ENCODE assay signal across 11 cellular contexts in the genomic region with DNA sequence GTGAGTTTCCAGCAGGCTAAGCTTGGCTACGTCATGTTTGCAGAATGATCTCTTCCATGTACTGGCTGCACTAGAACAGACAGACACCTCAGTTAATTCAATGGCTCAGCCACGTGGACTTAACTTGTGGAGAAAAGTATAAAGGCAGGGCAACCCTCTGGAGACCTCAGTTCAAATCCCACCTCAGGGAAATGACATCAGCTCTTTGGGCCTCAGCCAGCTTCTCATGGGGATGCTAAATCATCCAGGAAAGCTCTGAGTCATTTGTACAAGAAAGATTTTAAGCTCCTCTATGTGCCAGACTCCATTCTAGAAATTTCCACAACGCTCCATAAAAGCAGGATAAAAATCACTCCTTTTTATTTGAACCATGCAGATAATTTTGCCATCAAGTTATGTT.
DNase-seq lines count a peak whose midpoint lies in the region; ATAC-seq, FAIRE-seq and TF ChIP-seq lines count a peak whose summit lies in the region.
"Had no signal": no experiment of that assay in that cellular context is flagged by ENCODE, and none has a peak within 500 bp of the region (broad histone marks: within the 10 kb centered on the region; RNA-seq: fewer than 3 reads in every experiment).

No MANE protein-coding gene starts in this region.

- no peaks in the 10 kb centered on the region for H3K36me3 ChIP-seq in HUES6 (ENCODE audit: control insufficient read depth, insufficient read depth, low read length)

- H3K27me3 ChIP-seq in HUES6 (ENCODE audit: control insufficient read depth, insufficient read depth, low read length): no peaks in the 10 kb centered on the region

- no peak overlapping the region; the same call in 1 of the 2 replicates for H3K27ac ChIP-seq in HUES6 (ENCODE audit: low read depth, low read length)
- H3K27ac ChIP-seq: psoas muscle had no signal

- TF ChIP-seq CTCF in astrocyte of the cerebellum (IDR thresholded peaks at IDR 0.05; ENCODE audit: low read depth, low read length, missing control alignments): no peak

- H3K4me3 ChIP-seq in HUES6 (ENCODE audit: low read depth, low read length): no peak overlapping the region
- no peak overlapping the region for H3K4me3 ChIP-seq in astrocyte of the cerebellum (ENCODE audit: low read depth, low read length)
- H3K4me3 ChIP-seq: psoas muscle had no signal

- in situ Hi-C loops in astrocyte of the cerebellum (cut with HindIII; ENCODE audit: low sequenced_read_pairs): no loop called here

- no peaks in the 10 kb centered on the region for H3K9me3 ChIP-seq in HUES6 (ENCODE audit: control insufficient read depth, insufficient read depth, low read depth, low read length)
- H3K9me3 ChIP-seq: psoas muscle had no signal

- no peak for ATAC-seq in GM21717 (IDR thresholded peaks at IDR 0.05; ENCODE audit: unreplicated experiment)
- ATAC-seq: psoas muscle had no signal

- peak overlapping the region; percentile 13 for H3K9ac ChIP-seq in HUES6 (ENCODE audit: low read length)

- FAIRE-seq in frontal cortex (lab: Jason Lieb, UNC): no peak

- peaks cover 29% of the 10 kb centered on the region; the same call in 1 of the 2 replicates for H3K4me1 ChIP-seq in HUES6 (ENCODE audit: control insufficient read depth, insufficient read depth, low read length)
- H3K4me1 ChIP-seq: psoas muscle had no signal

- DNase-seq in COLO829 (ENCODE audit: low spot score) (peak; percentile 39), astrocyte of the cerebellum (ENCODE audit: low read depth) (peak; percentile 35), kidney tubule cell (ENCODE audit: low spot score) (peak; percentile 76), NCI-H2227 (lab: John Stamatoyannopoulos, UW; ENCODE audit: unreplicated experiment) (no peak), frontal cortex (ENCODE audit: low spot score in 2 of 2) (no peak)
- no peak for DNase-seq in NK-92 treated with Interleukin-12 subunit alpha and Interleukin-12 subunit beta, amount 100 ng/mL, for 24 hours (lab: John Stamatoyannopoulos, UW)
- DNase-seq: DMS79 treated with DMSO at 0.1 percent for 48 hours, psoas muscle, RPMI8226 had no signal

Comparison
In these comparisons a context has a peak if more than half of its experiments do, and no peak if none do; other contexts are left out.
1. DNase-seq: peak in COLO829 (single experiment), astrocyte of the cerebellum (single experiment) and kidney tubule cell (single experiment); none in NCI-H2227 (single experiment), NK-92 treated with Interleukin-12 subunit alpha and Interleukin-12 subunit beta, amount 100 ng/mL, for 24 hours (single experiment) and frontal cortex (0 of 2).